29 cellular contexts compared by ENCODE assay signal in the genomic region with DNA sequence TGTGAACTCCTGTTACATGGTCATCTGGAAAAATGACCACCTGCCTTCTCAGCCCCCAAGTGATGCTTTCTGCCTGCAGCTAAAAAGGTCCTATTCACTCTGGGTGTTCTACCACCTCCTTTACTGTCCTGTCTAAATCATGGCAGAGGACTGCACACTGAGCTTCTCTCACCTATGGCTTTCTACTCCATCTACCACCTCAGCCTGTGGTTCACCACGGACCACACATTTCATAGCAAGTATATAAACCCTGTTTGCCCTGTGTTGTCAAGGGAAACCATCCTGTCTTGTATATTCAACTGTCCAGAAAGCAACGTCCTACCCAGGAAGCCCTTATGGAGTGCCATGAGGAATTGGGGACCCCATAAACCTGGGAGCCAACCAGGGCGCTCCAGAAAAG.
"Had no signal": no experiment of that assay in that cellular context is flagged by ENCODE, and none has a peak within 500 bp of the region (broad histone marks: within the 10 kb centered on the region; RNA-seq: fewer than 3 reads in every experiment).

No MANE protein-coding gene starts in this region.

- H3K36me3 Mint-ChIP-seq: activated naive CD8-positive, alpha-beta T cell had no signal

- H3K27ac Mint-ChIP-seq: activated B cell treated with CpG ODN at 0.5 μM for 24 hours; activated CD4-positive, alpha-beta memory T cell treated with anti-CD3 and anti-CD28 coated beads, Interleukin-2, amount 10 ng/mL, durations not matched to agents 7 days and 5 days; activated CD4-positive, alpha-beta T cell treated with anti-CD3 and anti-CD28 coated beads, Interleukin-2, amount 10 ng/mL, durations not matched to agents 24 days and 14 days; activated naive CD8-positive, alpha-beta T cell; activated T-helper 17 cell treated with anti-CD3 and anti-CD28 coated beads, Interleukin-2, amount 50 U/mL, for 72 hours; T-helper 17 cell; T-helper 2 cell treated with Interferon-gamma antibody and Interleukin-4, amounts not matched to agents 5 μg/mL and 100 μg/mL, for 36 hours had no signal

- H3K4me3 Mint-ChIP-seq: activated B cell treated with CpG ODN at 0.5 μM for 24 hours; activated CD4-positive, alpha-beta memory T cell treated with anti-CD3 and anti-CD28 coated beads, Interleukin-2, amount 10 ng/mL, durations not matched to agents 7 days and 5 days; activated CD4-positive, alpha-beta T cell treated with anti-CD3 and anti-CD28 coated beads, Interleukin-2, amount 10 ng/mL, durations not matched to agents 24 days and 14 days; activated naive CD8-positive, alpha-beta T cell; activated T-cell treated with anti-CD3 and anti-CD28 coated beads, Interleukin-2, amount 50 U/mL, for 4 hours; activated T-helper 17 cell treated with anti-CD3 and anti-CD28 coated beads, Interleukin-2, amount 50 U/mL, for 72 hours; central memory CD8-positive, alpha-beta T cell; T-helper 17 cell; T-helper 2 cell treated with Interferon-gamma antibody and Interleukin-4, amounts not matched to agents 5 μg/mL and 100 μg/mL, for 36 hours had no signal

- H3K27me3 Mint-ChIP-seq: activated B cell treated with CpG ODN at 0.5 μM for 24 hours, T-helper 17 cell had no signal

- H3K4me3 ChIP-seq: esophagus squamous epithelium, gastroesophageal sphincter, heart right ventricle, hepatocyte had no signal

- H3K27ac ChIP-seq: brain microvascular endothelial cell, epithelial cell of prostate, esophagus squamous epithelium, gastroesophageal sphincter, heart right ventricle, hepatocyte, WERI-Rb-1 had no signal

- DNase-seq: activated B cell treated with CpG ODN at 0.5 μM for 24 hours; activated CD4-positive, alpha-beta memory T cell treated with anti-CD3 and anti-CD28 coated beads, Interleukin-2, amount 10 ng/mL, durations not matched to agents 7 days and 5 days; activated CD4-positive, alpha-beta T cell treated with anti-CD3 and anti-CD28 coated beads, Interleukin-2, amount 10 ng/mL, durations not matched to agents 24 days and 14 days; activated effector memory CD4-positive, alpha-beta T cell treated with Interleukin-2 at 50 U/mL for 16 hours; activated gamma-delta T cell treated with Interleukin-2 at 50 U/mL for 16 hours; activated naive CD4-positive, alpha-beta T cell treated with anti-CD3 and anti-CD28 coated beads, Interleukin-2, amount 50 U/mL, for 16 hours; activated naive CD4-positive, alpha-beta T cell treated with Interleukin-2 at 50 U/mL for 16 hours; activated T-cell treated with anti-CD3 and anti-CD28 coated beads, Interleukin-2, amount 50 U/mL, for 4 hours; amniotic stem cell; anterior cingulate cortex; brain microvascular endothelial cell; cortex of kidney; dermis blood vessel endothelial cell; effector CD4-positive, alpha-beta T cell; esophagus squamous epithelium; foreskin melanocyte; heart right ventricle; T-helper 1 cell; T-helper 17 cell; T1000; WERI-Rb-1 had no signal

- ATAC-seq: activated CD4-positive, CD25-positive, alpha-beta regulatory T cell treated with anti-CD3 and anti-CD28 coated beads, Interleukin-2, amount 50 U/mL, for 24 hours; activated T-cell treated with anti-CD3 and anti-CD28 coated beads, Interleukin-2, amount 50 U/mL, for 4 hours; activated T-helper 17 cell treated with anti-CD3 and anti-CD28 coated beads, Interleukin-2, amount 50 U/mL, for 72 hours; gastroesophageal sphincter; heart right ventricle; T-helper 17 cell had no signal

- H3K9me3 Mint-ChIP-seq: activated CD4-positive, alpha-beta memory T cell treated with anti-CD3 and anti-CD28 coated beads, Interleukin-2, amount 10 ng/mL, durations not matched to agents 7 days and 5 days; activated CD4-positive, alpha-beta T cell treated with anti-CD3 and anti-CD28 coated beads, Interleukin-2, amount 10 ng/mL, durations not matched to agents 24 days and 14 days; activated T-helper 17 cell treated with anti-CD3 and anti-CD28 coated beads, Interleukin-2, amount 50 U/mL, for 72 hours; T-helper 2 cell treated with Interferon-gamma antibody and Interleukin-4, amounts not matched to agents 5 μg/mL and 100 μg/mL, for 36 hours had no signal

- H3K4me1 Mint-ChIP-seq: activated B cell treated with CpG ODN at 0.5 μM for 24 hours; activated CD4-positive, alpha-beta memory T cell treated with anti-CD3 and anti-CD28 coated beads, Interleukin-2, amount 10 ng/mL, durations not matched to agents 7 days and 5 days; activated CD4-positive, alpha-beta T cell treated with anti-CD3 and anti-CD28 coated beads, Interleukin-2, amount 10 ng/mL, durations not matched to agents 24 days and 14 days; activated T-helper 17 cell treated with anti-CD3 and anti-CD28 coated beads, Interleukin-2, amount 50 U/mL, for 72 hours; central memory CD8-positive, alpha-beta T cell; T-helper 17 cell had no signal
